In genomic region chr22:49740242-49740641, GRCh38 we compare ENCODE assay signal across 20 cellular contexts.
"Had no signal": no experiment of that assay in that cellular context is flagged by ENCODE, and none has a peak within 500 bp of the region (broad histone marks: within the 10 kb centered on the region; RNA-seq: fewer than 3 reads in every experiment).

No MANE protein-coding gene starts in this region.

- H3K9me3 ChIP-seq: uterus had no signal

- H3K4me1 ChIP-seq: gastrocnemius medialis, left lung, neural progenitor cell, psoas muscle, sigmoid colon, tibial nerve, upper lobe of left lung, uterus had no signal

- DNase-seq: dorsolateral prefrontal cortex; effector CD4-positive, alpha-beta T cell; foreskin fibroblast; gastrocnemius medialis; left cardiac atrium; mesenchymal stem cell; midbrain; naive thymus-derived CD4-positive, alpha-beta T cell; psoas muscle; right cardiac atrium; sigmoid colon; stimulated activated CD4-positive, alpha-beta T cell treated with anti-CD3 and anti-CD28 coated beads, Interleukin-4, amount 100 ng/mL, for 4 hours; stimulated activated naive CD8-positive, alpha-beta T cell treated with anti-CD3 and anti-CD28 coated beads, Interleukin-15, Interleukin-2, amounts not matched to agents 100 U/mL and 50 U/mL, for 24 hours; upper lobe of left lung; uterus had no signal

- H3K27ac ChIP-seq: dorsolateral prefrontal cortex, gastrocnemius medialis, left lung, neural progenitor cell, psoas muscle, sigmoid colon, thoracic aorta, tibial nerve, upper lobe of left lung, uterus had no signal

- H3K4me3 ChIP-seq: dorsolateral prefrontal cortex, gastrocnemius medialis, left lung, neural progenitor cell, psoas muscle, sigmoid colon, thoracic aorta, tibial nerve, upper lobe of left lung, uterus had no signal

- FAIRE-seq: colon had no signal

- H3K36me3 ChIP-seq: gastrocnemius medialis, left lung, neural progenitor cell, sigmoid colon, thoracic aorta, tibial nerve, upper lobe of left lung, uterus had no signal
